In the genomic region with DNA sequence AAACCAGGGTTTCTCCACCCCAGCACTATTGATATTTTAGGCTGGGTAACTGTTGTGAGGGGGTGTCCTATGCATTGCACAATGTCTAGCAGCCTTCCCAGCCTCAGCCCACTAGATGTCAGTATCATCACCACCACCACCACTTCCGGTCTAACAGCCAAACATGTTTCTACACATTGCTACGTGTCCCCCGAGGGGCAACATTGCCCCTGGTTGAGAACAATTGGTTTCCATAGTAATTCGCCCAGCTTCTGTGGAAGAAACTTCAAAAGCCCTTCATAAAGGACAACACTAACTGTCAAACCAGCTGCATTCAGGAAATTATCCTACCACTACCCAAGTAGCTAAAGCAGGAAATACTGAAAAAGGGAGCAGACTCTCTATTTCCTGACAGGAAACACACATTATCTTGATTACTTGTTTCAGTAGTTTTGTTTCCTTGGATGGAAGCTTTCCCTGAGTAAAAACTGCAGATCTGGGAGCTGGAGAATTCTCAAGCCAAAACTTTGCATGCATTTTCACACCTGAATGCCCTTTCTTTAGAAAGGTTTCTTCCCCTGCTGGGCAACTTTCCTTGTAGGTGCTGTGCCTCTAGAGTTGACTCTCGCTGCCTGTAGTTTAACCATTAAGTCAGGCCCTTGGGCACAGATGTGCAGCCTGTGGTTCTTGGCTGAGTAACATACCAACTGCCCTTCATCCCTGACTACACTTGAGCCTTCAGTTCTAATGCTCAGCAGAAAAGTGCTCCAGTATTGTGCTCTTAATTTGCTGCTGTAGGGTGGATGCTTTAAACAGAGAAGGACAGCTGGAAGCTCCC, we compare ENCODE assay signal across 8 cellular contexts.
DNase-seq lines count a peak whose midpoint lies in the region; ATAC-seq and TF ChIP-seq lines count a peak whose summit lies in the region.

No MANE protein-coding gene starts in this region.

- H3K4me1 ChIP-seq in DOHH2 (ENCODE audit: control insufficient read depth, low read length) (peaks cover 10% of the 10 kb centered on the region), adipocyte (ENCODE audit: control insufficient read depth, insufficient read depth, low read length) (no peaks in the 10 kb centered on the region)

- TF ChIP-seq CTCF in DOHH2 (IDR thresholded peaks at IDR 0.05; ENCODE audit: low read depth, low read length, poor library complexity, severe bottlenecking): peak; percentile 82

- H4K20me1 ChIP-seq in DOHH2 (ENCODE audit: control insufficient read depth, insufficient read depth, low read depth, low read length): no peaks in the 10 kb centered on the region

- no peak overlapping the region for H3K27ac ChIP-seq in DOHH2 (ENCODE audit: low read depth, low read length)

- peak; percentile 49 for DNase-seq in HPDE6-E6E7 (ENCODE audit: extremely low spot score)
- peak; percentile 8 for DNase-seq in SW480 (ENCODE audit: low spot score)
- DNase-seq in adipocyte (ENCODE audit: low read depth): peak; percentile 39
- peak; percentile 68 for DNase-seq in kidney glomerular epithelial cell (lab: John Stamatoyannopoulos, UW)
- peak; percentile 38 to 57 (median 40) for DNase-seq in stimulated activated CD4-positive, alpha-beta T cell treated with anti-CD3 and anti-CD28 coated beads, TNF-alpha, amount 100 ng/mL, for 24 hours (ENCODE audit: low read depth in 3 of 3)
- DNase-seq in putamen (ENCODE audit: low spot score): no peak

- H3K27me3 ChIP-seq in DOHH2 (ENCODE audit: control insufficient read depth, low read length) (peaks cover 10% of the 10 kb centered on the region; the same call in 1 of the 2 replicates), adipocyte (replicated peaks; ENCODE audit: control insufficient read depth, insufficient read depth, low read length) (peaks cover 10% of the 10 kb centered on the region)

- no peaks in the 10 kb centered on the region for H3K9me2 ChIP-seq in DOHH2 (replicated peaks; ENCODE audit: control insufficient read depth, low read length)

- H3K79me2 ChIP-seq in DOHH2 (ENCODE audit: control insufficient read depth, low read length): no peaks in the 10 kb centered on the region

- peaks cover 5% of the 10 kb centered on the region; the same call in 1 of the 2 replicates for H3K9me3 ChIP-seq in DOHH2 (ENCODE audit: control insufficient read depth, insufficient read depth, low read length)
- H3K9me3 ChIP-seq in adipocyte (ENCODE audit: control insufficient read depth, low read length): no peaks in the 10 kb centered on the region

- H3K36me3 ChIP-seq in DOHH2 (ENCODE audit: control insufficient read depth, low read length) (no peaks in the 10 kb centered on the region), adipocyte (ENCODE audit: control insufficient read depth, insufficient read depth, low read length, severe bottlenecking) (no peaks in the 10 kb centered on the region)

- ATAC-seq in GM21381 (IDR thresholded peaks at IDR 0.05; ENCODE audit: unreplicated experiment): peak; percentile 100

- peak overlapping the region; percentile 59 for H3K4me2 ChIP-seq in DOHH2 (ENCODE audit: low read length)

- H3K9ac ChIP-seq in adipocyte (ENCODE audit: low read length): no peak overlapping the region

- no peaks in the 10 kb centered on the region for H3F3A ChIP-seq in DOHH2 (ENCODE audit: control insufficient read depth, insufficient read depth)

- peak overlapping the region; percentile 55 for H3K4me3 ChIP-seq in DOHH2 (ENCODE audit: low read length)
- H3K4me3 ChIP-seq in adipocyte (ENCODE audit: low read length): peak overlapping the region; percentile 19
